In genomic region chr2:237700583-237701032, GRCh38 we compare ENCODE assay signal across 8 cellular contexts.
A peak's percentile ranks its signal among the peaks of the same experiment; 100 is the strongest.
DNase-seq lines count a peak whose midpoint lies in the region; ATAC-seq, FAIRE-seq and TF ChIP-seq lines count a peak whose summit lies in the region.

No MANE protein-coding gene starts in this region.

- DNase-seq in GM12865 (ENCODE audit: low read depth) = peak; percentile 73
- DNase-seq in MG63 = peak; percentile 79
- DNase-seq in activated CD4-positive, alpha-beta T cell treated with anti-CD3 and anti-CD28 coated beads, Interleukin-2, amount 50 U/mL, for 4 hours = peak; percentile 84 to 87
- DNase-seq in effector memory CD4-positive, alpha-beta T cell = peak; percentile 63 to 77 (median 67)
- DNase-seq in thoracic aorta (ENCODE audit: low spot score) = peak; percentile 50
- DNase-seq in D721Med (ENCODE audit: insufficient read length, low spot score) = no peak

- H3K27ac ChIP-seq in effector memory CD4-positive, alpha-beta T cell (ENCODE audit: insufficient read depth, low read length, poor library complexity, severe bottlenecking) = peak overlapping the region; percentile 78
- H3K27ac ChIP-seq in neutrophil (peak overlapping the region; percentile 68), thoracic aorta (peak overlapping the region; percentile 79 to 86)

- H3K27me3 ChIP-seq in MG63 (no peaks in the 10 kb centered on the region), neutrophil (no peaks in the 10 kb centered on the region), thoracic aorta (replicated peaks; ENCODE audit: insufficient read depth) (no peaks in the 10 kb centered on the region)
- no peaks in the 10 kb centered on the region for H3K27me3 ChIP-seq in effector memory CD4-positive, alpha-beta T cell (replicated peaks; ENCODE audit: control insufficient read depth, insufficient read depth, low read length, poor library complexity, severe bottlenecking)

- H3K4me3 ChIP-seq in GM12865 (ENCODE audit: low read depth, low read length) (peak overlapping the region; percentile 25), MG63 (no peak overlapping the region), neutrophil (ENCODE audit: low read depth in 1 of 2, low read length in 1 of 2) (peak overlapping the region in 1 of 2 experiments; percentile 51), thoracic aorta (peak overlapping the region; percentile 57)
- H3K4me3 ChIP-seq in effector memory CD4-positive, alpha-beta T cell (ENCODE audit: insufficient read depth, low read depth, low read length, poor library complexity, severe bottlenecking) = no peak overlapping the region

- ATAC-seq in thoracic aorta (ENCODE audit: insufficient number of reproducible peaks, low FRiP score, low read depth) (no peak), GM18870 (IDR thresholded peaks at IDR 0.05; ENCODE audit: unreplicated experiment) (no peak)

- H3K4me1 ChIP-seq in effector memory CD4-positive, alpha-beta T cell (ENCODE audit: control insufficient read depth, insufficient read depth, low read length, poor library complexity, severe bottlenecking) = peaks cover 94% of the 10 kb centered on the region
- peaks cover 93 to 98% of the 10 kb centered on the region in 2 experiments for H3K4me1 ChIP-seq in neutrophil (ENCODE audit: control insufficient read depth in 1 of 2, insufficient read depth in 1 of 2, low read depth in 1 of 2, low read length in 1 of 2)
- peaks cover 91 to 100% of the 10 kb centered on the region in 2 donors for H3K4me1 ChIP-seq in thoracic aorta (ENCODE audit: control insufficient read depth in 1 of 2, low read depth in 2 of 2)

- TF ChIP-seq CTCF in GM12865 (IDR thresholded peaks at IDR 0.05; ENCODE audit: insufficient read depth, low read depth, low read length, missing control alignments) (no peak), neutrophil (IDR thresholded peaks at IDR 0.05) (no peak), thoracic aorta (IDR thresholded peaks at IDR 0.05) (no peak), D721Med (IDR thresholded peaks at IDR 0.05; ENCODE audit: insufficient read depth, missing control alignments) (no peak)

- no peak for FAIRE-seq in D721Med (lab: Jason Lieb, UNC)

- H3K9me3 ChIP-seq in MG63 = no peaks in the 10 kb centered on the region
- H3K9me3 ChIP-seq in effector memory CD4-positive, alpha-beta T cell (ENCODE audit: control insufficient read depth, low read length) = no peaks in the 10 kb centered on the region
- no peaks in the 10 kb centered on the region for H3K9me3 ChIP-seq in neutrophil
- no peaks in the 10 kb centered on the region for H3K9me3 ChIP-seq in thoracic aorta

- peaks cover 17% of the 10 kb centered on the region for H3K36me3 ChIP-seq in MG63
- H3K36me3 ChIP-seq in effector memory CD4-positive, alpha-beta T cell (ENCODE audit: control insufficient read depth, insufficient read depth, low read length) = no peaks in the 10 kb centered on the region
- no peaks in the 10 kb centered on the region for H3K36me3 ChIP-seq in neutrophil
- H3K36me3 ChIP-seq in thoracic aorta = no peaks in the 10 kb centered on the region

Comparison
In these comparisons a context has a peak if more than half of its experiments do, and no peak if none do; other contexts are left out.
1. H3K4me3 ChIP-seq: peak in GM12865 (single experiment) and thoracic aorta (single experiment); none in MG63 (single experiment) and effector memory CD4-positive, alpha-beta T cell (single experiment).
2. Peak in every context shown above with its lines, with median percentiles within 50 percentile points of each other: H3K27ac ChIP-seq.